1 cellular context compared by ENCODE assay signal in the genomic region with DNA sequence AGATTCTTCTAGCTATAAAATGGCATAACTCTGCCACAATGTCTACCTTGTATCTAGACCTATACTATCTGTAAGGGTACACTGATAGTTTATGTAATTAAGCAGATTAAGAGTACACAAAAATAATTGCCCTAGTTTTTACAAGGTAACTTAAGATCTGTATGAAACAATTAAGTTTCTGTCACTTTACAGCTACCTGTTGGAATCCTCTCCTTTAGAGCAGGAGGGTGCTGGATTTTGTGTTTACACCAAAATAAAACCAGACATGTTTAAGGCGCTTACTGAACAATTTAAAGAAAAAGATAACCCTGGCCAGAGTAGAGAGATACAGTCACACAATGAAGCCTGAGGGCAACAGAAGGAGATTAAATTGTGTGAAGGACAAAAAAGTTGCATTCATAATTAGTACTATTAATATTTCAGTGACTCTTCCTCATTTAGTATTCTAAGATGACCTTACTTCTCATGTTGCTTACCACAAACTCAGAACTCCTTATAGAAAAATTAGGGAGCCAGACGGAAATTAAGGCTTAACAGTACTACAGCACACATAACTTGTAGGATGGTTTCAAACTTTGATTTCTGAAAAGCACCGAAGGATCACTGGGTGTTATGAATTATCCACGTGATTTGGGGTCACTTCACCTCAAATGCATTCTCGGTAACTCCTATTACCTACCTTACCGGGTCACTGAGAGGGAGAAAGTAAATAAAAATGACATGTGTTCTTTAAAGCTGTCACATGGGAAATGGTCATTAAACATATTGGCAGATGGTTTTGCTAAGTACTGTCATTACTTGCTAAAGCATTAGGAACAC.
TF ChIP-seq lines count a peak whose summit lies in the region.

No MANE protein-coding gene starts in this region.

TF ChIP-seq in GM12878, 131 proteins besides CTCF, POLR2A, EP300 and RAD21 (continued from another document):
- TF ChIP-seq SKIL (IDR thresholded peaks at IDR 0.05; ENCODE audit: low read depth, poor library complexity, severe bottlenecking) (peak; percentile 62), CHD1 (IDR thresholded peaks at IDR 0.05; ENCODE audit: low read depth, low read length) (peak; percentile 47; the same call in 1 of the 2 replicates), FOS (IDR thresholded peaks at IDR 0.05; ENCODE audit: borderline replicate concordance, extremely low read depth, insufficient read length) (no peak), KLF5 (IDR thresholded peaks at IDR 0.05; ENCODE audit: partially characterized antibody) (no peak), RUNX3 (IDR thresholded peaks at IDR 0.05; ENCODE audit: low read length) (peak; percentile 4; the same call in 1 of the 2 replicates), DPF2 (IDR thresholded peaks at IDR 0.05) (no peak), MTA3 (IDR thresholded peaks at IDR 0.05; ENCODE audit: borderline replicate concordance, low read length) (0 out of 2 replicates have a peak, but pooled peaks have one; percentile 55), ZBTB4 (CRISPR knock-in tag; IDR thresholded peaks at IDR 0.05) (peak; percentile 49; the same call in 1 of the 2 replicates), BACH1 (IDR thresholded peaks at IDR 0.05; ENCODE audit: borderline replicate concordance) (0 out of 2 replicates have a peak, but pooled peaks have one; percentile 11)
- TF ChIP-seq, protein P1, sequence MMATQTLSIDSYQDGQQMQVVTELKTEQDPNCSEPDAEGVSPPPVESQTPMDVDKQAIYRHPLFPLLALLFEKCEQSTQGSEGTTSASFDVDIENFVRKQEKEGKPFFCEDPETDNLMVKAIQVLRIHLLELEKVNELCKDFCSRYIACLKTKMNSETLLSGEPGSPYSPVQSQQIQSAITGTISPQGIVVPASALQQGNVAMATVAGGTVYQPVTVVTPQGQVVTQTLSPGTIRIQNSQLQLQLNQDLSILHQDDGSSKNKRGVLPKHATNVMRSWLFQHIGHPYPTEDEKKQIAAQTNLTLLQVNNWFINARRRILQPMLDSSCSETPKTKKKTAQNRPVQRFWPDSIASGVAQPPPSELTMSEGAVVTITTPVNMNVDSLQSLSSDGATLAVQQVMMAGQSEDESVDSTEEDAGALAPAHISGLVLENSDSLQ (IDR thresholded peaks at IDR 0.05), result peak; percentile 78
